ENCODE assay signal across 19 cellular contexts in genomic region chr5:36418172-36418979, GRCh38.
A peak's percentile ranks its signal among the peaks of the same experiment; 100 is the strongest.
DNase-seq lines count a peak whose midpoint lies in the region; ATAC-seq, FAIRE-seq and TF ChIP-seq lines count a peak whose summit lies in the region.
"Had no signal": no experiment of that assay in that cellular context is flagged by ENCODE, and none has a peak within 500 bp of the region (broad histone marks: within the 10 kb centered on the region; RNA-seq: fewer than 3 reads in every experiment).

No MANE protein-coding gene starts in this region.

- peaks cover 33% of the 10 kb centered on the region for H3K4me1 ChIP-seq in HUES6 (ENCODE audit: control insufficient read depth, insufficient read depth, low read length)
- H3K4me1 ChIP-seq in hepatocyte (ENCODE audit: insufficient read depth), result peaks cover 31% of the 10 kb centered on the region

- no peak overlapping the region for H3K9ac ChIP-seq in HUES6 (ENCODE audit: low read length)

- H4K20me1 ChIP-seq in hepatocyte (ENCODE audit: insufficient read depth, poor library complexity, severe bottlenecking), result no peaks in the 10 kb centered on the region

- 61% methylated on average over 6 of the region's 6 CpGs for WGBS in hepatocyte (ENCODE audit: low lambda C conversion rate, missing lambda C conversion rate)

- H3K27ac ChIP-seq in HUES6 (ENCODE audit: low read depth, low read length), result no peak overlapping the region
- peak overlapping the region; percentile 72 for H3K27ac ChIP-seq in hepatocyte
- H3K27ac ChIP-seq: esophagus muscularis mucosa, heart left ventricle, VCaP had no signal

- H3K36me3 ChIP-seq in HUES6 (ENCODE audit: control insufficient read depth, insufficient read depth, low read length) (no peaks in the 10 kb centered on the region), hepatocyte (replicated peaks; ENCODE audit: insufficient read depth, low read depth) (no peaks in the 10 kb centered on the region)
- H3K36me3 ChIP-seq: esophagus muscularis mucosa, heart left ventricle had no signal

- FAIRE-seq in urothelium cell line (lab: Jason Lieb, UNC), result peak; percentile 85
- FAIRE-seq: G401.6 had no signal

- H3K9me2 ChIP-seq in hepatocyte (replicated peaks; ENCODE audit: insufficient read depth), result no peaks in the 10 kb centered on the region

- H3K4me3 ChIP-seq in HUES6 (ENCODE audit: low read depth, low read length), result peak overlapping the region; percentile 8; the same call in 1 of the 2 replicates
- no peak overlapping the region for H3K4me3 ChIP-seq in hepatocyte
- H3K4me3 ChIP-seq: esophagus muscularis mucosa, heart left ventricle had no signal

- H3K9me3 ChIP-seq in HUES6 (ENCODE audit: control insufficient read depth, insufficient read depth, low read depth, low read length) (no peaks in the 10 kb centered on the region), hepatocyte (ENCODE audit: low read depth) (no peaks in the 10 kb centered on the region)
- H3K9me3 ChIP-seq: esophagus muscularis mucosa, heart left ventricle had no signal

- TF ChIP-seq CTCF in hepatocyte (IDR thresholded peaks at IDR 0.05; ENCODE audit: poor library complexity), result no peak

- no peaks in the 10 kb centered on the region for H3K79me2 ChIP-seq in hepatocyte

- no peak overlapping the region for H3K4me2 ChIP-seq in hepatocyte

- peak; percentile 36 for DNase-seq in astrocyte of the hippocampus (ENCODE audit: low read depth, low spot score)
- DNase-seq in hepatocyte (ENCODE audit: low spot score), result peak; percentile 49
- no peak for DNase-seq in urothelium cell line (ENCODE audit: low spot score)
- no peak for DNase-seq in stimulated activated naive CD4-positive, alpha-beta T cell treated with Interleukin-2 at 50 U/mL for 16 hours (lab: John Stamatoyannopoulos, UW)
- DNase-seq in HuH-7.5 (ENCODE audit: low spot score), result no peak
- DNase-seq: activated CD8-positive, alpha-beta T cell treated with anti-CD3 and anti-CD28 coated beads, Interleukin-2, amount 10 ng/mL, durations not matched to agents 7 days and 5 days; activated naive CD8-positive, alpha-beta T cell treated with anti-CD3 and anti-CD28 coated beads, Interleukin-2, amount 10 ng/mL, durations not matched to agents 7 days and 5 days; activated T-cell treated with anti-CD3 and anti-CD28 coated beads, Interleukin-2, amount 50 U/mL, for 4 hours; heart left ventricle; naive B cell; NCI-H187 treated with DMSO at 0.1 percent for 48 hours; NCI-H446; stimulated activated CD4-positive, alpha-beta T cell treated with anti-CD3 and anti-CD28 coated beads, Interleukin-2, amount 100 ng/mL, for 24 hours; T-cell had no signal

- ATAC-seq in HG02571 (IDR thresholded peaks at IDR 0.05; ENCODE audit: unreplicated experiment), result no peak
- ATAC-seq: activated T-cell treated with anti-CD3 and anti-CD28 coated beads, Interleukin-2, amount 50 U/mL, for 4 hours; T-cell had no signal

- H3K27me3 ChIP-seq in HUES6 (ENCODE audit: control insufficient read depth, insufficient read depth, low read length) (peaks cover 46% of the 10 kb centered on the region), hepatocyte (no peaks in the 10 kb centered on the region)
- H3K27me3 ChIP-seq: esophagus muscularis mucosa, heart left ventricle had no signal

- no peak overlapping the region for H2AFZ ChIP-seq in hepatocyte

Comparison
In these comparisons a context has a peak if more than half of its experiments do, and no peak if none do; other contexts are left out.
1. DNase-seq: peak in astrocyte of the hippocampus (single experiment) and hepatocyte (single experiment); none in urothelium cell line (single experiment), stimulated activated naive CD4-positive, alpha-beta T cell treated with Interleukin-2 at 50 U/mL for 16 hours (single experiment) and HuH-7.5 (single experiment).